Comparison of ENCODE assay signal across 25 cellular contexts in genomic region chr3:190692256-190692655, GRCh38.
"Had no signal": no experiment of that assay in that cellular context is flagged by ENCODE, and none has a peak within 500 bp of the region (broad histone marks: within the 10 kb centered on the region; RNA-seq: fewer than 3 reads in every experiment).

No MANE protein-coding gene starts in this region.

- H3K27ac Mint-ChIP-seq: activated T-cell treated with anti-CD3 and anti-CD28 coated beads, Interleukin-2, amount 50 U/mL, for 24 hours; activated T-helper 17 cell treated with anti-CD3 and anti-CD28 coated beads, Interleukin-2, amount 50 U/mL, for 72 hours; nephron; T-helper 2 cell treated with Interferon-gamma antibody and Interleukin-4, amounts not matched to agents 5 μg/mL and 100 μg/mL, for 36 hours had no signal

- ATAC-seq: activated T-helper 17 cell treated with anti-CD3 and anti-CD28 coated beads, Interleukin-2, amount 50 U/mL, for 72 hours; heart right ventricle; right lobe of liver had no signal

- H3K9me3 ChIP-seq: esophagus muscularis mucosa, neutrophil, right lobe of liver, suprapubic skin, tibial artery had no signal

- H3K4me3 ChIP-seq: esophagus muscularis mucosa, heart right ventricle, left ventricle myocardium inferior, lung, right lobe of liver, suprapubic skin, tibial artery had no signal

- H3K4me1 Mint-ChIP-seq: activated T-helper 17 cell treated with anti-CD3 and anti-CD28 coated beads, Interleukin-2, amount 50 U/mL, for 72 hours had no signal

- H3K9me3 Mint-ChIP-seq: activated T-cell treated with anti-CD3 and anti-CD28 coated beads, Interleukin-2, amount 50 U/mL, for 24 hours; T-helper 2 cell treated with Interferon-gamma antibody and Interleukin-4, amounts not matched to agents 5 μg/mL and 100 μg/mL, for 36 hours had no signal

- H3K36me3 ChIP-seq: brain microvascular endothelial cell, esophagus muscularis mucosa, heart right ventricle, left ventricle myocardium inferior, neutrophil, right lobe of liver, suprapubic skin, tibial artery had no signal

- H3K27me3 ChIP-seq: brain microvascular endothelial cell, esophagus muscularis mucosa, heart right ventricle, neutrophil, right lobe of liver, suprapubic skin had no signal

- H3K27ac ChIP-seq: brain microvascular endothelial cell, esophagus muscularis mucosa, heart right ventricle, left ventricle myocardium inferior, neutrophil, right lobe of liver, suprapubic skin, tibial artery had no signal

- DNase-seq: activated CD4-positive, alpha-beta T cell treated with anti-CD3 and anti-CD28 coated beads for 48 hours; activated CD4-positive, alpha-beta T cell treated with anti-CD3 and anti-CD28 coated beads, Interleukin-2, amount 50 U/mL, for 48 hours; activated CD4-positive, CD25-positive, alpha-beta regulatory T cell; activated CD8-positive, alpha-beta memory T cell treated with anti-CD3 and anti-CD28 coated beads, Interleukin-2, amount 50 U/mL, for 4 hours; activated gamma-delta T cell treated with Interleukin-2 at 50 U/mL for 16 hours; activated naive CD4-positive, alpha-beta T cell treated with anti-CD3 and anti-CD28 coated beads, Interleukin-2, amount 50 U/mL, for 16 hours; activated T-cell treated with anti-CD3 and anti-CD28 coated beads, Interleukin-2, amount 50 U/mL, for 24 hours; amniotic stem cell; brain microvascular endothelial cell; central memory CD4-positive, alpha-beta T cell; foreskin melanocyte; heart right ventricle; left ventricle myocardium inferior; right lobe of liver; stimulated activated CD4-positive, alpha-beta T cell treated with anti-CD3 and anti-CD28 coated beads, Interleukin-12 subunit alpha, Interleukin-12 subunit beta, amount 100 ng/mL, for 4 hours; stimulated activated CD4-positive, alpha-beta T cell treated with anti-CD3 and anti-CD28 coated beads, Interleukin-4, amount 100 ng/mL, for 1 hour; T-helper 1 cell; tibial artery had no signal

- H3K4me3 Mint-ChIP-seq: activated T-cell treated with anti-CD3 and anti-CD28 coated beads, Interleukin-2, amount 50 U/mL, for 24 hours; activated T-helper 17 cell treated with anti-CD3 and anti-CD28 coated beads, Interleukin-2, amount 50 U/mL, for 72 hours; nephron; T-helper 2 cell treated with Interferon-gamma antibody and Interleukin-4, amounts not matched to agents 5 μg/mL and 100 μg/mL, for 36 hours had no signal

- H3K4me1 ChIP-seq: esophagus muscularis mucosa, left ventricle myocardium inferior, tibial artery had no signal
